In the genomic region with DNA sequence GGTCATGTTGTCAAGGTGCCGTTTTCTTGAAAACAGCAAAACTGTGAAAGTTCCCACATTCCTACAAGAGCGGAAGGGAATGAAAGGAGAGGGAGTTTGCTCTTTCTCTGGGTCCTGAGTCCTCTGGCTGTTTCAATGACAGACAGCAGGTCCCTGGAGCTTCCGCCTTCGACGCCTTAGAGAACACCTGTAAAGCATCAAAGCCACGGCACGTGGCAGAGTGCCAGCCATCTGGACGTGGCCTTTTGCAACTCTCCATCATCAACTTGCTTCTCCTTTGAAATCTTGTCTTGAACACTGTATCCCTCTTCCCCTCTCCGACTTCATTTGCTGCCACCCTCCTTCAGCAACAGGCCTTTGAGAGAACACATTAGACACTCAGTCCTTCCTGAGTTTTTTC, we compare ENCODE assay signal across 21 cellular contexts.
"Had no signal": no experiment of that assay in that cellular context is flagged by ENCODE, and none has a peak within 500 bp of the region (broad histone marks: within the 10 kb centered on the region; RNA-seq: fewer than 3 reads in every experiment).

No MANE protein-coding gene starts in this region.

- H3K4me1 ChIP-seq: esophagus muscularis mucosa, gastrocnemius medialis, heart right ventricle, right atrium auricular region, sigmoid colon, testis, tibial nerve, upper lobe of right lung, vagina had no signal

- H3K4me3 ChIP-seq: esophagus muscularis mucosa, gastrocnemius medialis, heart right ventricle, right atrium auricular region, sigmoid colon, skin epidermis, testis, tibial nerve, upper lobe of right lung, vagina had no signal

- H3K36me3 ChIP-seq: esophagus muscularis mucosa, gastrocnemius medialis, heart right ventricle, neutrophil, right atrium auricular region, sigmoid colon, tibial nerve, upper lobe of right lung, vagina had no signal

- H3K27ac ChIP-seq: epithelial cell of prostate, esophagus muscularis mucosa, gastrocnemius medialis, heart right ventricle, neutrophil, right atrium auricular region, sigmoid colon, skin epidermis, testis, tibial nerve, upper lobe of right lung, vagina had no signal

- DNase-seq: effector memory CD8-positive, alpha-beta T cell; gastrocnemius medialis; heart right ventricle; islet precursor cell; mammary epithelial cell; naive thymus-derived CD8-positive, alpha-beta T cell; sigmoid colon; stimulated activated CD4-positive, alpha-beta T cell treated with anti-CD3 and anti-CD28 coated beads, Interleukin-2, amount 100 ng/mL, for 24 hours; stimulated activated CD4-positive, alpha-beta T cell treated with anti-CD3 and anti-CD28 coated beads, Interleukin-4, amount 100 ng/mL, for 4 hours; stimulated activated naive B cell treated with anti-CD40 and anti-IgM and Interleukin-4, amounts not matched to agents 10 μg/mL and 1 μg/mL and 100 μg/mL, for 72 hours; stimulated activated naive CD8-positive, alpha-beta T cell treated with anti-CD3 and anti-CD28 coated beads, Interleukin-15, amount 100 ng/mL, for 72 hours; testis; upper lobe of right lung had no signal

- H3K9me3 ChIP-seq: gastrocnemius medialis, neutrophil, testis, upper lobe of right lung, vagina had no signal

- ATAC-seq: effector memory CD8-positive, alpha-beta T cell; gastrocnemius medialis; heart right ventricle; left lobe of liver; naive thymus-derived CD8-positive, alpha-beta T cell; stimulated activated naive B cell treated with anti-CD40 and anti-IgM and Interleukin-4, amounts not matched to agents 10 μg/mL and 1 μg/mL and 100 μg/mL, for 72 hours; stimulated activated naive CD8-positive, alpha-beta T cell treated with anti-CD3 and anti-CD28 coated beads, Interleukin-15, amount 100 ng/mL, for 72 hours; upper lobe of right lung had no signal

- H3K27me3 ChIP-seq: esophagus muscularis mucosa, gastrocnemius medialis, neutrophil, right atrium auricular region, sigmoid colon, testis, tibial nerve, upper lobe of right lung, vagina had no signal
